8 cellular contexts compared by ENCODE assay signal in genomic region chr2:222707689-222708273, GRCh38. TPM values are rescaled to one million over a fixed set of nuclear protein-coding genes. Genes with fewer than 3 reads are reported as not detected.
DNase-seq lines count a peak whose midpoint lies in the region; ATAC-seq and TF ChIP-seq lines count a peak whose summit lies in the region.

No MANE protein-coding gene starts in this region.

- intact Hi-C loops in dendritic cell treated with granulocyte-macrophage colony-stimulating factor and Interleukin-4, amounts not matched to agents 40 ng/mL and 50 ng/mL, for 4 days (cut with micrococcal nuclease) = loop anchor here (1.0 to 5.0 kb wide), 4 partner anchors 100 to 196 kb away; partner anchors contain the start of gene ACSL3

- H3K79me2 ChIP-seq in smooth muscle cell (ENCODE audit: low read depth) = no peaks in the 10 kb centered on the region

- no peak for TF ChIP-seq CTCF in smooth muscle cell (IDR thresholded peaks at IDR 0.05; ENCODE audit: borderline replicate concordance, insufficient read depth, poor library complexity, severe bottlenecking)

- no peak overlapping the region for H3K4me3 ChIP-seq in smooth muscle cell

- H3K4me1 ChIP-seq in smooth muscle cell (ENCODE audit: low read depth) = peaks cover 10% of the 10 kb centered on the region

- H3K27ac ChIP-seq in smooth muscle cell (ENCODE audit: low read depth) = peak overlapping the region; percentile 93

- no peaks in the 10 kb centered on the region for H3K27me3 Mint-ChIP-seq in dendritic cell treated with granulocyte-macrophage colony-stimulating factor and Interleukin-4, amounts not matched to agents 40 ng/mL and 50 ng/mL, for 4 days

- DNase-seq in activated CD4-positive, CD25-positive, alpha-beta regulatory T cell (lab: John Stamatoyannopoulos, UW) = no peak
- DNase-seq in HuH-7 (ENCODE audit: low spot score) (peak; percentile 17), smooth muscle cell (lab: John Stamatoyannopoulos, UW; ENCODE audit: unreplicated experiment) (no peak), NAMALWA (ENCODE audit: low spot score) (no peak), occipital lobe (lab: John Stamatoyannopoulos, UW) (no peak), NCI-H128 (lab: John Stamatoyannopoulos, UW; ENCODE audit: unreplicated experiment) (no peak)

- peak overlapping the region; percentile 74 for H3K27ac Mint-ChIP-seq in dendritic cell treated with granulocyte-macrophage colony-stimulating factor and Interleukin-4, amounts not matched to agents 40 ng/mL and 50 ng/mL, for 4 days

- peak overlapping the region; percentile 30 for H3K9ac ChIP-seq in smooth muscle cell (ENCODE audit: low read depth)

- no peaks in the 10 kb centered on the region for H3K36me3 ChIP-seq in smooth muscle cell (ENCODE audit: low read depth)

- peaks cover 5% of the 10 kb centered on the region for H3F3A ChIP-seq in smooth muscle cell (ENCODE audit: low read depth)

- no peaks in the 10 kb centered on the region for H3K36me3 Mint-ChIP-seq in dendritic cell treated with granulocyte-macrophage colony-stimulating factor and Interleukin-4, amounts not matched to agents 40 ng/mL and 50 ng/mL, for 4 days (ENCODE audit: low read depth)

- H4K20me1 ChIP-seq in smooth muscle cell (ENCODE audit: low read depth) = no peaks in the 10 kb centered on the region

- H3K9me3 ChIP-seq in smooth muscle cell (replicated peaks; ENCODE audit: low read depth) = no peaks in the 10 kb centered on the region

- H3K27me3 ChIP-seq in smooth muscle cell (ENCODE audit: low read depth) = no peaks in the 10 kb centered on the region

- H3K4me1 Mint-ChIP-seq in dendritic cell treated with granulocyte-macrophage colony-stimulating factor and Interleukin-4, amounts not matched to agents 40 ng/mL and 50 ng/mL, for 4 days (ENCODE audit: low read depth) = peaks cover 29% of the 10 kb centered on the region

- no peak overlapping the region for H3K4me3 Mint-ChIP-seq in dendritic cell treated with granulocyte-macrophage colony-stimulating factor and Interleukin-4, amounts not matched to agents 40 ng/mL and 50 ng/mL, for 4 days

- no peak overlapping the region for H3K4me2 ChIP-seq in smooth muscle cell

- H3K9me3 Mint-ChIP-seq in dendritic cell treated with granulocyte-macrophage colony-stimulating factor and Interleukin-4, amounts not matched to agents 40 ng/mL and 50 ng/mL, for 4 days = no peaks in the 10 kb centered on the region

- no peak overlapping the region for H2AFZ ChIP-seq in smooth muscle cell (ENCODE audit: low read depth)

- peak; percentile 85 to 89 for ATAC-seq in activated CD4-positive, CD25-positive, alpha-beta regulatory T cell treated with anti-CD3 and anti-CD28 coated beads, Interleukin-2, amount 50 U/mL, for 24 hours

- WGBS in smooth muscle cell (ENCODE audit: low lambda C conversion rate) = 53% methylated on average over 10 of the region's 10 CpGs

RNA-seq across cellular contexts. Expression of gene MOGAT1, which starts 36.3 kb away (rescaled TPM):
- not detected in 2 replicates for total RNA-seq in smooth muscle cell
- 0.25 TPM in 1 of 2 replicates, not detected in the other for polyA plus RNA-seq in smooth muscle cell
- total RNA-seq in occipital lobe = not detected

RNA-seq across cellular contexts. Expression of gene FARSB, which starts 51.9 kb away (rescaled TPM):
- total RNA-seq in smooth muscle cell (20.3 and 25.7 TPM in 2 replicates), occipital lobe (33.8 TPM)
- 27.0 and 32.4 TPM in 2 replicates for polyA plus RNA-seq in smooth muscle cell
